In the genomic region with DNA sequence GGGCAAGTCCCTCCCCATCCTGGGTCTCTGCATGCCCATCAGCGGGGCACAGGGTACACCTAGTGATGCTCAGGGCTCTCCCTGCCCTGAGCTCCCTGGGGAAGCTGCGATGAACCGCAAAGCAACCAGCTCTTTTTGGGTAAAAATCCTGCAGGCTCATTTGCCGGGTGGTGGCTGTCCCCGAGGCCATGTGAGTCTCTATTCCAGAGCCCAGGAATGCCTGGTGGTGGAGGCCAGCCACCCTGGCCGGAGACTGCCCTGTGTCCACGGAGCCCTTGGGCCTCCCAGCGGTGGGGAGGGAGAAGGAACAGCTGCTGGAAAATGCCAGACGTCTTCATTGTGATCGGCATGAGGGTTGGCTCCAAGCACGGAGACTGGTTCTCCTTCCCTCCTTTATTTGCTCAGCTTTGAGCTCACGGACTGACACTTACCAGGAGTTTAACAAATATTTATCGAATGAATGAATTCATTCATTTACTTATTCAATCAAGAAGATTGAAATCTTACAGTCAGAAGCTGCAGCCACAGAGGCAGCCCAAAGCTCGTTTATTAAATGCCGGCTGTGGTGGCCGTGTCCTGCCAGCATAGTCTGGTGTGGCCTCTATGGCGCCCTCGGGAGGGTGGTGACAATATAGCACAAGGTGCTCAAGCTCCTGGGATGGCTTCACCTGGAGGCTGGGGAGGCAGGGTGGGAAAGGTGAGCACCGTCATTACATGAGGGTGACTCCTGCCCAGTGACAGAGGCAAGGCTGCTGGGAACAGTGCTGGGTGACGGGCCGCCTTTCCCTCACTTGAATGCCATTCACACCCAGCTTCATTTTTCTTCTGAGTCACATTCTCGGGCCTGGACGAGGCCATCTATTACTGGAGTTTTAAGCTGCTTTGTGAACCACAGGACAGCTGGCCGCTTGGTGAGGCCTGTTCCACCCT, we compare ENCODE assay signal across 1 cellular context.
TF ChIP-seq lines count a peak whose summit lies in the region.

No MANE protein-coding gene starts in this region.

TF ChIP-seq in liver, 16 proteins besides CTCF, POLR2A, EP300 and RAD21 (continued from another document):
- TF ChIP-seq, protein P1, sequence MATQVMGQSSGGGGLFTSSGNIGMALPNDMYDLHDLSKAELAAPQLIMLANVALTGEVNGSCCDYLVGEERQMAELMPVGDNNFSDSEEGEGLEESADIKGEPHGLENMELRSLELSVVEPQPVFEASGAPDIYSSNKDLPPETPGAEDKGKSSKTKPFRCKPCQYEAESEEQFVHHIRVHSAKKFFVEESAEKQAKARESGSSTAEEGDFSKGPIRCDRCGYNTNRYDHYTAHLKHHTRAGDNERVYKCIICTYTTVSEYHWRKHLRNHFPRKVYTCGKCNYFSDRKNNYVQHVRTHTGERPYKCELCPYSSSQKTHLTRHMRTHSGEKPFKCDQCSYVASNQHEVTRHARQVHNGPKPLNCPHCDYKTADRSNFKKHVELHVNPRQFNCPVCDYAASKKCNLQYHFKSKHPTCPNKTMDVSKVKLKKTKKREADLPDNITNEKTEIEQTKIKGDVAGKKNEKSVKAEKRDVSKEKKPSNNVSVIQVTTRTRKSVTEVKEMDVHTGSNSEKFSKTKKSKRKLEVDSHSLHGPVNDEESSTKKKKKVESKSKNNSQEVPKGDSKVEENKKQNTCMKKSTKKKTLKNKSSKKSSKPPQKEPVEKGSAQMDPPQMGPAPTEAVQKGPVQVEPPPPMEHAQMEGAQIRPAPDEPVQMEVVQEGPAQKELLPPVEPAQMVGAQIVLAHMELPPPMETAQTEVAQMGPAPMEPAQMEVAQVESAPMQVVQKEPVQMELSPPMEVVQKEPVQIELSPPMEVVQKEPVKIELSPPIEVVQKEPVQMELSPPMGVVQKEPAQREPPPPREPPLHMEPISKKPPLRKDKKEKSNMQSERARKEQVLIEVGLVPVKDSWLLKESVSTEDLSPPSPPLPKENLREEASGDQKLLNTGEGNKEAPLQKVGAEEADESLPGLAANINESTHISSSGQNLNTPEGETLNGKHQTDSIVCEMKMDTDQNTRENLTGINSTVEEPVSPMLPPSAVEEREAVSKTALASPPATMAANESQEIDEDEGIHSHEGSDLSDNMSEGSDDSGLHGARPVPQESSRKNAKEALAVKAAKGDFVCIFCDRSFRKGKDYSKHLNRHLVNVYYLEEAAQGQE (IDR thresholded peaks at IDR 0.05) = peak; percentile 51
- peak; percentile 54 for TF ChIP-seq NR2F2 (IDR thresholded peaks at IDR 0.05)
- peak; percentile 84 for TF ChIP-seq YY1 (IDR thresholded peaks at IDR 0.05)
- peak; percentile 51 for TF ChIP-seq SP1 (IDR thresholded peaks at IDR 0.05)
